20 cellular contexts compared by ENCODE assay signal in genomic region chr11:74446445-74446844, GRCh38. TPM values are rescaled to one million over a fixed set of nuclear protein-coding genes. Genes with fewer than 3 reads are reported as not detected.
A peak's percentile ranks its signal among the peaks of the same experiment; 100 is the strongest.
DNase-seq lines count a peak whose midpoint lies in the region; ATAC-seq and TF ChIP-seq lines count a peak whose summit lies in the region.
"Had no signal": no experiment of that assay in that cellular context is flagged by ENCODE, and none has a peak within 500 bp of the region (broad histone marks: within the 10 kb centered on the region; RNA-seq: fewer than 3 reads in every experiment).

No MANE protein-coding gene starts in this region.

- H3K4me3 Mint-ChIP-seq in stimulated activated memory B cell treated with anti-CD40 and anti-IgM and Interleukin-4, amounts not matched to agents 10 μg/mL and 1 μg/mL and 100 μg/mL, for 72 hours = no peak overlapping the region
- H3K4me3 Mint-ChIP-seq: CD4-positive, CD25-positive, alpha-beta regulatory T cell; IgD-negative memory B cell; T-cell had no signal

- peak; percentile 52 for DNase-seq in HFF-Myc (ENCODE audit: extremely low read depth, low read depth)
- peak; percentile 82 for DNase-seq in adipocyte (ENCODE audit: low read depth)
- DNase-seq in fibroblast of villous mesenchyme (ENCODE audit: low read depth) = peak; percentile 48
- no peak for DNase-seq in RKO (ENCODE audit: low spot score)
- DNase-seq in inferior parietal cortex (ENCODE audit: extremely low spot score) = no peak
- no peak for DNase-seq in NCI-H345 treated with DMSO at 0.1 percent for 48 hours (lab: John Stamatoyannopoulos, UW; ENCODE audit: unreplicated experiment)
- DNase-seq: CD4-positive, CD25-positive, alpha-beta regulatory T cell; GM23248; H7; MM.1S; NCI-H2029; NCI-H526 treated with DMSO at 0.1 percent for 48 hours; SHP77 treated with DMSO at 0.1 percent for 48 hours; T-cell had no signal

- no peak overlapping the region for H3K9ac ChIP-seq in adipocyte (ENCODE audit: low read length)
- H3K9ac ChIP-seq: BLaER1, GM23248, KMS-11 had no signal

- H3K36me3 ChIP-seq in adipocyte (ENCODE audit: control insufficient read depth, insufficient read depth, low read length, severe bottlenecking) = no peaks in the 10 kb centered on the region
- H3K36me3 ChIP-seq: BLaER1 had no signal

- H3K9me3 ChIP-seq in adipocyte (ENCODE audit: control insufficient read depth, low read length) = no peaks in the 10 kb centered on the region
- H3K9me3 ChIP-seq: BLaER1 had no signal

- H3K36me3 Mint-ChIP-seq in stimulated activated memory B cell treated with anti-CD40 and anti-IgM and Interleukin-4, amounts not matched to agents 10 μg/mL and 1 μg/mL and 100 μg/mL, for 72 hours = no peaks in the 10 kb centered on the region
- H3K36me3 Mint-ChIP-seq: CD4-positive, CD25-positive, alpha-beta regulatory T cell; IgD-negative memory B cell; T-cell had no signal

- H3K27ac Mint-ChIP-seq in stimulated activated memory B cell treated with anti-CD40 and anti-IgM and Interleukin-4, amounts not matched to agents 10 μg/mL and 1 μg/mL and 100 μg/mL, for 72 hours = no peak overlapping the region
- H3K27ac Mint-ChIP-seq: IgD-negative memory B cell, T-cell had no signal

- H3K27me3 Mint-ChIP-seq in stimulated activated memory B cell treated with anti-CD40 and anti-IgM and Interleukin-4, amounts not matched to agents 10 μg/mL and 1 μg/mL and 100 μg/mL, for 72 hours = peaks cover 31% of the 10 kb centered on the region
- H3K27me3 Mint-ChIP-seq: T-cell had no signal

- H3K27me3 ChIP-seq in adipocyte (replicated peaks; ENCODE audit: control insufficient read depth, insufficient read depth, low read length) = peaks cover 3% of the 10 kb centered on the region
- H3K27me3 ChIP-seq: BLaER1 had no signal

- no peaks in the 10 kb centered on the region for H3K4me1 ChIP-seq in adipocyte (ENCODE audit: control insufficient read depth, insufficient read depth, low read length)

- peaks cover 9% of the 10 kb centered on the region for H3K4me1 Mint-ChIP-seq in stimulated activated memory B cell treated with anti-CD40 and anti-IgM and Interleukin-4, amounts not matched to agents 10 μg/mL and 1 μg/mL and 100 μg/mL, for 72 hours

- H3K9me3 Mint-ChIP-seq in stimulated activated memory B cell treated with anti-CD40 and anti-IgM and Interleukin-4, amounts not matched to agents 10 μg/mL and 1 μg/mL and 100 μg/mL, for 72 hours = no peaks in the 10 kb centered on the region
- H3K9me3 Mint-ChIP-seq: CD4-positive, CD25-positive, alpha-beta regulatory T cell; IgD-negative memory B cell; T-cell had no signal

- TF ChIP-seq CTCF in HFF-Myc (IDR thresholded peaks at IDR 0.05; ENCODE audit: low read depth, low read length, missing control alignments) = no peak
- no peak for TF ChIP-seq CTCF in fibroblast of villous mesenchyme (IDR thresholded peaks at IDR 0.05; ENCODE audit: insufficient read depth, low read depth, low read length)

- H3K4me3 ChIP-seq in HFF-Myc (replicated peaks; ENCODE audit: low read depth, low read length) (no peak overlapping the region), adipocyte (ENCODE audit: low read length) (no peak overlapping the region), fibroblast of villous mesenchyme (ENCODE audit: low read depth, low read length) (no peak overlapping the region)
- H3K4me3 ChIP-seq: BLaER1, GM23248 had no signal

- no peak for ATAC-seq in stimulated activated memory B cell treated with anti-CD40 and anti-IgM and Interleukin-4, amounts not matched to agents 10 μg/mL and 1 μg/mL and 100 μg/mL, for 72 hours
- ATAC-seq: T-cell had no signal

RNA-seq across cellular contexts. Expression of gene KCNE3, which starts 20.9 kb away (rescaled TPM):
- total RNA-seq in fibroblast of villous mesenchyme = under 0.01 and 0.64 TPM in 2 replicates
- total RNA-seq: CD4-positive, CD25-positive, alpha-beta regulatory T cell; G401; NCI-H460 had no signal

RNA-seq across cellular contexts. Expression of gene LIPT2, which starts 47.1 kb away (rescaled TPM):
- 1.7 and 2.9 TPM in 2 replicates for total RNA-seq in fibroblast of villous mesenchyme

RNA-seq across cellular contexts. Expression of gene PGM2L1, which starts 48.2 kb away (rescaled TPM):
- 2.6 and 6.1 TPM in 2 replicates for total RNA-seq in fibroblast of villous mesenchyme

Comparison
In these comparisons a context has a peak if more than half of its experiments do, and no peak if none do; other contexts are left out.
1. DNase-seq: peak in HFF-Myc (single experiment), adipocyte (single experiment) and fibroblast of villous mesenchyme (single experiment); none in RKO (single experiment), inferior parietal cortex (single experiment) and NCI-H345 treated with DMSO at 0.1 percent for 48 hours (single experiment).